11 cellular contexts compared by ENCODE assay signal in genomic region chr11:9569588-9570164, GRCh38. TPM values are rescaled to one million over a fixed set of nuclear protein-coding genes. Genes with fewer than 3 reads are reported as not detected.
DNase-seq lines count a peak whose midpoint lies in the region; ATAC-seq, FAIRE-seq and TF ChIP-seq lines count a peak whose summit lies in the region.
"Had no signal": no experiment of that assay in that cellular context is flagged by ENCODE, and none has a peak within 500 bp of the region (broad histone marks: within the 10 kb centered on the region; RNA-seq: fewer than 3 reads in every experiment).

No MANE protein-coding gene starts in this region.

- no peaks in the 10 kb centered on the region for H3K9me3 ChIP-seq in GM23248 (ENCODE audit: low read depth)
- no peaks in the 10 kb centered on the region for H3K9me3 ChIP-seq in iPS-20b (ENCODE audit: insufficient read depth, low read depth, low read length)
- H3K9me3 ChIP-seq: neutrophil had no signal

- H3K4me2 ChIP-seq in GM23248 (ENCODE audit: unreplicated experiment): peak overlapping the region; percentile 90

- no peaks in the 10 kb centered on the region for H3K9me2 ChIP-seq in GM23248 (ENCODE audit: insufficient read depth)

- H3K36me3 ChIP-seq in GM23248 (ENCODE audit: low read depth) (no peaks in the 10 kb centered on the region), iPS-20b (ENCODE audit: insufficient read depth, low read depth, low read length) (0 out of 2 replicates have a peak, but pooled peaks cover under 1% of the 10 kb centered on the region)
- H3K36me3 ChIP-seq: neutrophil had no signal

- no peaks in the 10 kb centered on the region for H4K20me1 ChIP-seq in GM23248 (ENCODE audit: insufficient read depth)

- peak overlapping the region; percentile 93 for H3K9ac ChIP-seq in GM23248
- H3K9ac ChIP-seq in iPS-20b (ENCODE audit: low read depth, low read length): peak overlapping the region; percentile 68; the same call in 1 of the 2 replicates

- H3K4me1 ChIP-seq in GM23248 (ENCODE audit: insufficient read depth) (peaks cover 45% of the 10 kb centered on the region), iPS-20b (ENCODE audit: insufficient read depth, low read length) (peaks cover 30% of the 10 kb centered on the region)

- TF ChIP-seq CTCF in VCaP (conservative IDR thresholded peaks at IDR 0.05): no peak

- ATAC-seq in GM18858 (IDR thresholded peaks at IDR 0.05; ENCODE audit: unreplicated experiment) (no peak), left lobe of liver (no peak)

- H3F3A ChIP-seq in GM23248 (ENCODE audit: insufficient read depth): peaks cover 28% of the 10 kb centered on the region

- H3K79me2 ChIP-seq in GM23248 (ENCODE audit: insufficient read depth): peaks cover 5% of the 10 kb centered on the region

- H3K27ac ChIP-seq in GM23248 (peak overlapping the region; percentile 99), VCaP (peak overlapping the region; percentile 92), iPS-20b (ENCODE audit: low read length) (peak overlapping the region; percentile 3), skin epidermis (peak overlapping the region; percentile 23 to 99 (median 87))
- H3K27ac ChIP-seq: neutrophil had no signal

- H2AFZ ChIP-seq in GM23248: peak overlapping the region; percentile 39

- FAIRE-seq in RCC 7860 (lab: Jason Lieb, UNC): no peak
- FAIRE-seq: endometrium had no signal

- 79 to 85% methylated on average over 5 of the region's 5 CpGs for WGBS in GM23248 (ENCODE audit: low coverage in 1 of 2, low lambda C conversion rate in 2 of 2, missing lambda C conversion rate in 2 of 2), 2 experiments

- H3K27me3 ChIP-seq in GM23248 (replicated peaks; ENCODE audit: insufficient read depth) (no peaks in the 10 kb centered on the region), iPS-20b (ENCODE audit: insufficient read depth, low read length) (no peaks in the 10 kb centered on the region)

- H3K4me3 ChIP-seq in GM23248 (no peak overlapping the region), iPS-20b (ENCODE audit: low read length) (no peak overlapping the region), skin epidermis (no peak overlapping the region)

- in situ Hi-C loops in GM23248 (cut with MboI): no loop called here

- no peak for DNase-seq in GM23248
- no peak for DNase-seq in NCI-H774 (lab: John Stamatoyannopoulos, UW)
- no peak for DNase-seq in RCC 7860 (ENCODE audit: low spot score)
- no peak for DNase-seq in left lobe of liver (ENCODE audit: low spot score)
- DNase-seq: activated CD8-positive, alpha-beta memory T cell treated with anti-CD3 and anti-CD28 coated beads, Interleukin-2, amount 50 U/mL, for 4 hours had no signal

RNA-seq across cellular contexts. Expression of gene WEE1, which starts 3.8 kb away (rescaled TPM):
- 28.1 and 35.2 TPM in 2 replicates for total RNA-seq in GM23248 (2014; rRNA removed; shearing (Covaris generic))
- 11.8 and 13.1 TPM in 2 replicates for polyA plus RNA-seq in GM23248 (2016; fragmentation: Nextera tagmentation; extraction: Ambion mirVana)
- 11.6 TPM for total RNA-seq in left lobe of liver

Comparison
In these comparisons a context has a peak if more than half of its experiments do, and no peak if none do; other contexts are left out.
1. H3K27ac ChIP-seq: peak in every context shown above with its lines; median percentile 99 in GM23248; 92 in VCaP; 87 in skin epidermis; 3 in iPS-20b.